Comparison of ENCODE assay signal across 10 cellular contexts in the genomic region with DNA sequence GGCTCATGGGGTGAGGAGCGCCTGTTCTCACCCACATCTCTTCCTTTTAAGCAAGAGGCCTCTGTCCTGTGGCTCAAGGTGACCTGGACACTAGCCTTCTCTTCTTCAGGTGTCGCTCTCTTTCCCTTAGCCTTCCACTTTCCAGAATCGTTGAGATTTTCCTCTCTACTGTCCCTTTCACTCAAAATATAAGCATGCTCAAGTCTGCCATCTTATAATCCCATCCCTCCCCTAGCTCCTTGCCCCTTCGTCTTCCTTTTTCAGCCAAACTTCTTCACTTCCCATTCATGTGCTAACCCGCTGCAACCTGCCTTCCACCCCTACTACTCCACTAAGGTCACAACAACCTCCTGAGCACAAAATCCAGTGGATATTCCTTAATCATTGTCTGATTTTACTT. TPM values are rescaled to one million over a fixed set of nuclear protein-coding genes. Genes with fewer than 3 reads are reported as not detected.
"Had no signal": no experiment of that assay in that cellular context is flagged by ENCODE, and none has a peak within 500 bp of the region (broad histone marks: within the 10 kb centered on the region; RNA-seq: fewer than 3 reads in every experiment).

No MANE protein-coding gene starts in this region.

- H3K27ac ChIP-seq: GM23248, HL-60 had no signal

- ATAC-seq: HCT116, K562 had no signal

- DNase-seq: GM23248, GOT3, H7, HFFc6, IMR-90, KG1 had no signal

- FAIRE-seq: K562 had no signal

- H3K4me3 ChIP-seq: GM23248, HAP-1, K562 had no signal

- H3K4me1 ChIP-seq: HAP-1 had no signal

- H3K9me3 ChIP-seq: HAP-1 had no signal

RNA-seq across cellular contexts. Expression of a gene that starts 13.1 kb away (rescaled TPM):
- polyA plus RNA-seq: K562 had no signal
